Comparison of ENCODE assay signal across 8 cellular contexts in genomic region chr16:74298104-74298503, GRCh38. TPM values are rescaled to one million over a fixed set of nuclear protein-coding genes. Genes with fewer than 3 reads are reported as not detected.
DNase-seq lines count a peak whose midpoint lies in the region; ATAC-seq and TF ChIP-seq lines count a peak whose summit lies in the region.

No MANE protein-coding gene starts in this region.

- no peak for DNase-seq in T-helper 1 cell
- no peak for DNase-seq in fibroblast of mammary gland (ENCODE audit: low read depth)
- DNase-seq in spleen: no peak
- DNase-seq in activated CD4-positive, CD25-positive, alpha-beta regulatory T cell treated with anti-CD3 and anti-CD28 coated beads, Interleukin-2, amount 50 U/mL, for 72 hours: no peak

- TF ChIP-seq CTCF in WI38 (IDR thresholded peaks at IDR 0.05; ENCODE audit: low read depth, low read length) (no peak), fibroblast of mammary gland (conservative IDR thresholded peaks at IDR 0.05; ENCODE audit: control insufficient read depth, insufficient read depth, low read depth, low read length) (no peak), spleen (IDR thresholded peaks at IDR 0.05 in 8 of 11, conservative IDR thresholded peaks at IDR 0.05 in 3 of 11) (no peak)

- H3K27ac Mint-ChIP-seq in T-helper 1 cell treated with Interleukin-12 subunit alpha and Interleukin-12 subunit beta and Interleukin-4 antibody, amounts not matched to agents 30 μg/mL and 1 μg/mL, for 36 hours: no peak overlapping the region

- no peaks in the 10 kb centered on the region for H3K27me3 Mint-ChIP-seq in T-helper 1 cell treated with Interleukin-12 subunit alpha and Interleukin-12 subunit beta and Interleukin-4 antibody, amounts not matched to agents 30 μg/mL and 1 μg/mL, for 36 hours (ENCODE audit: low read depth)

- ATAC-seq in HG03175 (IDR thresholded peaks at IDR 0.05; ENCODE audit: unreplicated experiment) (no peak), GM19351 (IDR thresholded peaks at IDR 0.05; ENCODE audit: unreplicated experiment) (no peak)

- no peaks in the 10 kb centered on the region for H3K27me3 ChIP-seq in spleen (replicated peaks in 1 of 7)

- WGBS in spleen, 5 donors: 85 to 96% (median 93%) methylated on average over 2 of the region's 2 CpGs

- no peak for TF ChIP-seq POLR2A in spleen (IDR thresholded peaks at IDR 0.05)

- peaks cover 3 to 51% (median 39%) of the 10 kb centered on the region in 6 donors for H3K36me3 ChIP-seq in spleen

- peak overlapping the region; percentile 72 for H3K4me3 ChIP-seq in WI38 (ENCODE audit: low read depth, low read length)
- H3K4me3 ChIP-seq in fibroblast of mammary gland (ENCODE audit: control insufficient read depth, low read depth, low read length): peak overlapping the region; percentile 95
- H3K4me3 ChIP-seq in spleen: peak overlapping the region in 6 of 8 donors; percentile 75 to 99 (median 96)

- H3K9me3 ChIP-seq in spleen: no peaks in the 10 kb centered on the region

- H3K4me3 Mint-ChIP-seq in T-helper 1 cell treated with Interleukin-12 subunit alpha and Interleukin-12 subunit beta and Interleukin-4 antibody, amounts not matched to agents 30 μg/mL and 1 μg/mL, for 36 hours: peak overlapping the region; percentile 97

- peaks cover 21% of the 10 kb centered on the region for H3K4me1 Mint-ChIP-seq in T-helper 1 cell treated with Interleukin-12 subunit alpha and Interleukin-12 subunit beta and Interleukin-4 antibody, amounts not matched to agents 30 μg/mL and 1 μg/mL, for 36 hours (ENCODE audit: low read depth)

- H3K4me1 ChIP-seq in spleen: peaks cover 18 to 59% (median 39%) of the 10 kb centered on the region in 6 donors

- peak overlapping the region in 2 of 8 donors; percentile 97 to 98 for H3K27ac ChIP-seq in spleen

- intact Hi-C loops in spleen (cut with DNase I; ENCODE audit: low total_unique reads): no loop called here

- H3K36me3 Mint-ChIP-seq in T-helper 1 cell treated with Interleukin-12 subunit alpha and Interleukin-12 subunit beta and Interleukin-4 antibody, amounts not matched to agents 30 μg/mL and 1 μg/mL, for 36 hours (ENCODE audit: low read depth): peaks cover 24% of the 10 kb centered on the region

- no peaks in the 10 kb centered on the region for H3K9me3 Mint-ChIP-seq in T-helper 1 cell treated with Interleukin-12 subunit alpha and Interleukin-12 subunit beta and Interleukin-4 antibody, amounts not matched to agents 30 μg/mL and 1 μg/mL, for 36 hours

RNA-seq across cellular contexts. Expression of gene PSMD7, which starts 1.5 kb away (rescaled TPM):
- total RNA-seq in spleen: 10 to 100 TPM; 41.2 to 61.1 (median 58.6) TPM
- 10 to 100 TPM; 40.5 to 50.6 (median 42.9) TPM for polyA plus RNA-seq in spleen
